In genomic region chr10:120942806-120943413, GRCh38 we compare ENCODE assay signal across 9 cellular contexts.
DNase-seq lines count a peak whose midpoint lies in the region; ATAC-seq, FAIRE-seq and TF ChIP-seq lines count a peak whose summit lies in the region.
"Had no signal": no experiment of that assay in that cellular context is flagged by ENCODE, and none has a peak within 500 bp of the region (broad histone marks: within the 10 kb centered on the region; RNA-seq: fewer than 3 reads in every experiment).

No MANE protein-coding gene starts in this region.

- peak; percentile 88 for ATAC-seq in GM23338

- H3F3A ChIP-seq in GM23338 (replicated peaks; ENCODE audit: low read depth) = no peaks in the 10 kb centered on the region

- no peaks in the 10 kb centered on the region for H3K36me3 ChIP-seq in GM23338 (ENCODE audit: insufficient read depth)

- no peak overlapping the region for H3K4me3 Mint-ChIP-seq in GM23338
- H3K4me3 Mint-ChIP-seq in glutamatergic neuron (ENCODE audit: unreplicated experiment) = no peak overlapping the region
- H3K4me3 Mint-ChIP-seq in progenitor cell of endocrine pancreas (ENCODE audit: low read depth) = no peak overlapping the region

- H4K20me1 ChIP-seq in GM23338 (replicated peaks; ENCODE audit: insufficient read depth) = no peaks in the 10 kb centered on the region

- H3K27me3 ChIP-seq in GM23338 (ENCODE audit: insufficient read depth) = no peaks in the 10 kb centered on the region

- TF ChIP-seq CTCF in GM23338 (conservative IDR thresholded peaks at IDR 0.05; ENCODE audit: low read depth in 2 of 2) (peak; percentile 74 to 94), glutamatergic neuron (IDR thresholded peaks at IDR 0.05; ENCODE audit: partially characterized antibody, unreplicated experiment) (peak; percentile 88), progenitor cell of endocrine pancreas (IDR thresholded peaks at IDR 0.05; ENCODE audit: unreplicated experiment) (peak; percentile 93)

- peak; percentile 95 for DNase-seq in ELF-1 (ENCODE audit: low read depth, low spot score)
- peak; percentile 86 for DNase-seq in GM23338 (ENCODE audit: low spot score)
- DNase-seq in M059J (ENCODE audit: low read depth) = peak; percentile 59
- peak; percentile 32 for DNase-seq in SKM-1 (lab: John Stamatoyannopoulos, UW; ENCODE audit: unreplicated experiment)
- peak; percentile 77 for DNase-seq in activated naive CD4-positive, alpha-beta T cell treated with anti-CD3 and anti-CD28 coated beads, Interleukin-2, amount 50 U/mL, for 16 hours
- DNase-seq in glutamatergic neuron = peak; percentile 92
- DNase-seq in progenitor cell of endocrine pancreas (ENCODE audit: low spot score, unreplicated experiment) = peak; percentile 82
- DNase-seq in urothelium cell line (ENCODE audit: low spot score) = peak; percentile 82

- peak overlapping the region; percentile 83; the same call in 1 of the 2 replicates for H2AFZ ChIP-seq in GM23338

- no peak overlapping the region for H3K4me3 ChIP-seq in GM23338
- H3K4me3 ChIP-seq: skin epidermis had no signal

- peaks cover 11% of the 10 kb centered on the region; the same call in 1 of the 3 replicates for H3K9me3 Mint-ChIP-seq in GM23338
- H3K9me3 Mint-ChIP-seq in glutamatergic neuron (ENCODE audit: unreplicated experiment) = no peaks in the 10 kb centered on the region
- H3K9me3 Mint-ChIP-seq in progenitor cell of endocrine pancreas (ENCODE audit: low read depth) = no peaks in the 10 kb centered on the region

- peak; percentile 73 for FAIRE-seq in urothelium cell line (lab: Jason Lieb, UNC)

- H3K4me2 ChIP-seq in GM23338 = no peak overlapping the region

- H3K27ac Mint-ChIP-seq in GM23338 (no peak overlapping the region), glutamatergic neuron (ENCODE audit: unreplicated experiment) (no peak overlapping the region), progenitor cell of endocrine pancreas (no peak overlapping the region)

- H3K27ac ChIP-seq in GM23338 (ENCODE audit: low read depth) = no peak overlapping the region

- H3K4me1 Mint-ChIP-seq in GM23338 = peaks cover 6% of the 10 kb centered on the region
- no peaks in the 10 kb centered on the region for H3K4me1 Mint-ChIP-seq in glutamatergic neuron (ENCODE audit: low read depth, unreplicated experiment)
- no peaks in the 10 kb centered on the region for H3K4me1 Mint-ChIP-seq in progenitor cell of endocrine pancreas (ENCODE audit: low read depth)

- H3K79me2 ChIP-seq in GM23338 (replicated peaks; ENCODE audit: insufficient read depth) = no peaks in the 10 kb centered on the region

- H3K27me3 Mint-ChIP-seq in GM23338 (ENCODE audit: insufficient read depth, low read depth, poor library complexity) = peaks cover 2% of the 10 kb centered on the region
- peaks cover 5% of the 10 kb centered on the region for H3K27me3 Mint-ChIP-seq in glutamatergic neuron (ENCODE audit: unreplicated experiment)
- H3K27me3 Mint-ChIP-seq in progenitor cell of endocrine pancreas = peaks cover 13% of the 10 kb centered on the region

- H3K4me1 ChIP-seq in GM23338 (ENCODE audit: insufficient read depth) = no peaks in the 10 kb centered on the region

- no peaks in the 10 kb centered on the region for H3K9me2 ChIP-seq in GM23338 (ENCODE audit: insufficient read depth)

- H3K36me3 Mint-ChIP-seq in GM23338 (ENCODE audit: low read depth) (no peaks in the 10 kb centered on the region; the same call in 2 of the 3 replicates), glutamatergic neuron (ENCODE audit: unreplicated experiment) (no peaks in the 10 kb centered on the region), progenitor cell of endocrine pancreas (ENCODE audit: insufficient read depth) (no peaks in the 10 kb centered on the region)

TF ChIP-seq in GM23338, 12 proteins besides CTCF, POLR2A, EP300 and RAD21:
- no peak for TF ChIP-seq ZNF331 (CRISPR knock-in tag; IDR thresholded peaks at IDR 0.05; ENCODE audit: low read depth)
- no peak for TF ChIP-seq JUNB (IDR thresholded peaks at IDR 0.05; ENCODE audit: unreplicated experiment)
- TF ChIP-seq CREB1 (CRISPR knock-in tag; IDR thresholded peaks at IDR 0.05; ENCODE audit: low read depth) = peak; percentile 81

Comparison
In these comparisons a context has a peak if more than half of its experiments do, and no peak if none do; other contexts are left out.
1. DNase-seq: peak in every context shown above with its lines; median percentile 95 in ELF-1; 92 in glutamatergic neuron; 86 in GM23338; 82 in progenitor cell of endocrine pancreas; 82 in urothelium cell line; 77 in activated naive CD4-positive, alpha-beta T cell treated with anti-CD3 and anti-CD28 coated beads, Interleukin-2, amount 50 U/mL, for 16 hours; 59 in M059J; 32 in SKM-1.